Comparison of ENCODE assay signal across 29 cellular contexts in the genomic region with DNA sequence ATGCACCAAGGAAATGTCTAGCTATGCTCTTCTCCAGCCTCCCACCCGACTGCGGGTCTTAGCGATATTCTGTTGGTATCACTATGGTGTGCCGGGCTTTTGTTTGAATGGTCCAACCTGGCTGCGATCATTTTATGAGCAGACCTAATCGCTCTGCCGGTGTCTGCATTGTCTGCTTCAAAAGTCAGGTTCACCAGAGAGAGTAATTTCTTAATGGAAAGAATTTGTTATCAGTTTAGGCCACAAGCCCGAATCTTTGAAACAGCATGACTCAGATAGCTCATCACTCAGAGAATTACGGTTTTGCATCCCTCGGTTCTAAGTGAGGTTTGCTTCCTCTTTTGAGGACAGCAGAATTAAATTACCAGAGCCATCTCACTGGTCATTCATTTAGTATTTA.
A peak's percentile ranks its signal among the peaks of the same experiment; 100 is the strongest.
DNase-seq lines count a peak whose midpoint lies in the region; ATAC-seq and TF ChIP-seq lines count a peak whose summit lies in the region.
"Had no signal": no experiment of that assay in that cellular context is flagged by ENCODE, and none has a peak within 500 bp of the region (broad histone marks: within the 10 kb centered on the region; RNA-seq: fewer than 3 reads in every experiment).

No MANE protein-coding gene starts in this region.

- no peak for TF ChIP-seq POLR2A in NB4 (IDR thresholded peaks at IDR 0.05; ENCODE audit: extremely low read depth, insufficient read length)

- peak; percentile 73 to 90 for ATAC-seq in activated T-cell treated with anti-CD3 and anti-CD28 coated beads, Interleukin-2, amount 50 U/mL, for 4 hours
- peak; percentile 53 for ATAC-seq in stimulated activated memory B cell treated with anti-CD40 and anti-IgM and Interleukin-4, amounts not matched to agents 10 μg/mL and 1 μg/mL and 100 μg/mL, for 72 hours
- no peak for ATAC-seq in naive thymus-derived CD4-positive, alpha-beta T cell
- ATAC-seq in HG02759 (IDR thresholded peaks at IDR 0.05; ENCODE audit: unreplicated experiment) = no peak
- ATAC-seq: activated CD8-positive, alpha-beta memory T cell treated with anti-CD3 and anti-CD28 coated beads, Interleukin-2, amount 10 ng/mL, durations not matched to agents 7 days and 5 days; left ventricle myocardium superior; naive thymus-derived CD8-positive, alpha-beta T cell; T-helper 17 cell had no signal

- H3K27me3 Mint-ChIP-seq in activated naive CD4-positive, alpha-beta T cell treated with anti-CD3 and anti-CD28 coated beads for 36 hours (ENCODE audit: low read depth) = no peaks in the 10 kb centered on the region
- no peaks in the 10 kb centered on the region for H3K27me3 Mint-ChIP-seq in activated T-cell treated with anti-CD3 and anti-CD28 coated beads, Interleukin-2, amount 50 U/mL, for 4 hours (ENCODE audit: low read depth)
- H3K27me3 Mint-ChIP-seq in stimulated activated memory B cell treated with anti-CD40 and anti-IgM and Interleukin-4, amounts not matched to agents 10 μg/mL and 1 μg/mL and 100 μg/mL, for 72 hours = peaks cover 9% of the 10 kb centered on the region
- H3K27me3 Mint-ChIP-seq in naive thymus-derived CD4-positive, alpha-beta T cell = no peaks in the 10 kb centered on the region
- H3K27me3 Mint-ChIP-seq: activated CD8-positive, alpha-beta memory T cell treated with anti-CD3 and anti-CD28 coated beads, Interleukin-2, amount 10 ng/mL, durations not matched to agents 7 days and 5 days; T-helper 17 cell had no signal

- POLR2A ChIA-PET in naive thymus-derived CD4-positive, alpha-beta T cell (lab: Charles Lee) = no interaction called here

- H3K4me1 ChIP-seq in naive thymus-derived CD4-positive, alpha-beta T cell (ENCODE audit: control insufficient read depth in 2 of 2, insufficient read depth in 2 of 2, low read length in 2 of 2) = no peaks in the 10 kb centered on the region
- H3K4me1 ChIP-seq: tibial nerve had no signal

- H3K27me3 ChIP-seq in naive thymus-derived CD4-positive, alpha-beta T cell (ENCODE audit: control insufficient read depth in 2 of 2, insufficient read depth in 2 of 2, low read length in 2 of 2) = no peaks in the 10 kb centered on the region
- H3K27me3 ChIP-seq: ovary, tibial nerve had no signal

- no peak for TF ChIP-seq CTCF in NB4 (IDR thresholded peaks at IDR 0.05; ENCODE audit: low read depth, low read length)

- H3K4me3 ChIP-seq in NB4 (ENCODE audit: low read depth, low read length) = no peak overlapping the region
- H3K4me3 ChIP-seq in naive thymus-derived CD4-positive, alpha-beta T cell (ENCODE audit: low read length) = no peak overlapping the region
- H3K4me3 ChIP-seq: ovary, tibial nerve had no signal

- intact Hi-C loops in activated naive CD4-positive, alpha-beta T cell treated with anti-CD3 and anti-CD28 coated beads for 36 hours (cut with micrococcal nuclease) = loop anchor here (10.0 kb wide), 2 partner anchors 731 to 849 kb away; no protein-coding TSS in a partner anchor
- intact Hi-C loops in naive thymus-derived CD4-positive, alpha-beta T cell (cut with micrococcal nuclease) = no loop called here

- peaks cover 5% of the 10 kb centered on the region for H3K36me3 Mint-ChIP-seq in activated naive CD4-positive, alpha-beta T cell treated with anti-CD3 and anti-CD28 coated beads for 36 hours (ENCODE audit: low read depth)
- peaks cover 8% of the 10 kb centered on the region for H3K36me3 Mint-ChIP-seq in activated T-cell treated with anti-CD3 and anti-CD28 coated beads, Interleukin-2, amount 50 U/mL, for 4 hours (ENCODE audit: insufficient read depth)
- H3K36me3 Mint-ChIP-seq in stimulated activated memory B cell treated with anti-CD40 and anti-IgM and Interleukin-4, amounts not matched to agents 10 μg/mL and 1 μg/mL and 100 μg/mL, for 72 hours = no peaks in the 10 kb centered on the region
- peaks cover 3 to 36% (median 13%) of the 10 kb centered on the region in 5 donors for H3K36me3 Mint-ChIP-seq in naive thymus-derived CD4-positive, alpha-beta T cell
- H3K36me3 Mint-ChIP-seq: activated CD8-positive, alpha-beta memory T cell treated with anti-CD3 and anti-CD28 coated beads, Interleukin-2, amount 10 ng/mL, durations not matched to agents 7 days and 5 days; CD4-positive, CD25-positive, alpha-beta regulatory T cell; mesothelial cell of epicardium had no signal

- peaks cover 3% of the 10 kb centered on the region for H3K9me3 Mint-ChIP-seq in activated naive CD4-positive, alpha-beta T cell treated with anti-CD3 and anti-CD28 coated beads for 36 hours
- peaks cover 3% of the 10 kb centered on the region for H3K9me3 Mint-ChIP-seq in activated T-cell treated with anti-CD3 and anti-CD28 coated beads, Interleukin-2, amount 50 U/mL, for 4 hours
- peaks cover 6% of the 10 kb centered on the region for H3K9me3 Mint-ChIP-seq in stimulated activated memory B cell treated with anti-CD40 and anti-IgM and Interleukin-4, amounts not matched to agents 10 μg/mL and 1 μg/mL and 100 μg/mL, for 72 hours
- H3K9me3 Mint-ChIP-seq in naive thymus-derived CD4-positive, alpha-beta T cell = peaks cover 0 to 14% (median 0%) of the 10 kb centered on the region in 11 donors

- no peaks in the 10 kb centered on the region for H3K9me3 ChIP-seq in naive thymus-derived CD4-positive, alpha-beta T cell (ENCODE audit: control insufficient read depth in 2 of 3, low read length in 3 of 3)
- H3K9me3 ChIP-seq: ovary, tibial nerve had no signal

- H3K27ac Mint-ChIP-seq in activated naive CD4-positive, alpha-beta T cell treated with anti-CD3 and anti-CD28 coated beads for 36 hours = peak overlapping the region; percentile 50
- H3K27ac Mint-ChIP-seq in stimulated activated memory B cell treated with anti-CD40 and anti-IgM and Interleukin-4, amounts not matched to agents 10 μg/mL and 1 μg/mL and 100 μg/mL, for 72 hours = no peak overlapping the region
- H3K27ac Mint-ChIP-seq in naive thymus-derived CD4-positive, alpha-beta T cell = peak overlapping the region in 1 of 9 donors; percentile 27
- H3K27ac Mint-ChIP-seq: activated CD8-positive, alpha-beta memory T cell treated with anti-CD3 and anti-CD28 coated beads, Interleukin-2, amount 10 ng/mL, durations not matched to agents 7 days and 5 days; mesothelial cell of epicardium; T-helper 17 cell had no signal

- peak; percentile 26 for DNase-seq in activated naive CD4-positive, alpha-beta T cell treated with anti-CD3 and anti-CD28 coated beads for 36 hours
- DNase-seq in activated naive CD4-positive, alpha-beta T cell treated with Interleukin-2 at 50 U/mL for 16 hours = no peak
- DNase-seq in NB4 (ENCODE audit: low read depth) (peak; percentile 18), H4 (ENCODE audit: low spot score) (no peak)
- no peak for DNase-seq in activated T-cell treated with anti-CD3 and anti-CD28 coated beads, Interleukin-2, amount 50 U/mL, for 4 hours
- no peak for DNase-seq in naive thymus-derived CD4-positive, alpha-beta T cell
- DNase-seq: activated CD8-positive, alpha-beta memory T cell treated with anti-CD3 and anti-CD28 coated beads, Interleukin-2, amount 10 ng/mL, durations not matched to agents 7 days and 5 days; activated gamma-delta T cell treated with Interleukin-2 at 50 U/mL for 16 hours; CD4-positive, CD25-positive, alpha-beta regulatory T cell; central memory CD4-positive, alpha-beta T cell; dermis blood vessel endothelial cell; EL; HCEC 1CT; Kasumi-1; left ventricle myocardium superior; naive thymus-derived CD8-positive, alpha-beta T cell; NCI-H1105; NCI-H2029; NCI-H2227 treated with DMSO at 0.1 percent for 48 hours; NCI-H69; ovary; retina; small intestine; T-helper 17 cell had no signal

- H3K4me3 Mint-ChIP-seq in activated naive CD4-positive, alpha-beta T cell treated with anti-CD3 and anti-CD28 coated beads for 36 hours = no peak overlapping the region
- H3K4me3 Mint-ChIP-seq in activated T-cell treated with anti-CD3 and anti-CD28 coated beads, Interleukin-2, amount 50 U/mL, for 4 hours = no peak overlapping the region
- no peak overlapping the region for H3K4me3 Mint-ChIP-seq in stimulated activated memory B cell treated with anti-CD40 and anti-IgM and Interleukin-4, amounts not matched to agents 10 μg/mL and 1 μg/mL and 100 μg/mL, for 72 hours
- no peak overlapping the region for H3K4me3 Mint-ChIP-seq in naive thymus-derived CD4-positive, alpha-beta T cell
- H3K4me3 Mint-ChIP-seq: activated CD8-positive, alpha-beta memory T cell treated with anti-CD3 and anti-CD28 coated beads, Interleukin-2, amount 10 ng/mL, durations not matched to agents 7 days and 5 days; CD4-positive, CD25-positive, alpha-beta regulatory T cell; mesothelial cell of epicardium; naive thymus-derived CD8-positive, alpha-beta T cell; T-helper 17 cell had no signal

- H3K4me1 Mint-ChIP-seq in activated naive CD4-positive, alpha-beta T cell treated with anti-CD3 and anti-CD28 coated beads for 36 hours (ENCODE audit: low read depth) = peaks cover 24% of the 10 kb centered on the region
- H3K4me1 Mint-ChIP-seq in activated T-cell treated with anti-CD3 and anti-CD28 coated beads, Interleukin-2, amount 50 U/mL, for 4 hours (ENCODE audit: low read depth) = peaks cover 2% of the 10 kb centered on the region
- no peaks in the 10 kb centered on the region for H3K4me1 Mint-ChIP-seq in stimulated activated memory B cell treated with anti-CD40 and anti-IgM and Interleukin-4, amounts not matched to agents 10 μg/mL and 1 μg/mL and 100 μg/mL, for 72 hours
- peaks cover 0 to 32% (median 4%) of the 10 kb centered on the region in 7 donors for H3K4me1 Mint-ChIP-seq in naive thymus-derived CD4-positive, alpha-beta T cell
- H3K4me1 Mint-ChIP-seq: activated CD8-positive, alpha-beta memory T cell treated with anti-CD3 and anti-CD28 coated beads, Interleukin-2, amount 10 ng/mL, durations not matched to agents 7 days and 5 days had no signal

- H3K36me3 ChIP-seq in naive thymus-derived CD4-positive, alpha-beta T cell (ENCODE audit: control insufficient read depth in 2 of 3, insufficient read depth in 3 of 3, low read length in 3 of 3) = no peaks in the 10 kb centered on the region
- H3K36me3 ChIP-seq: ovary, tibial nerve had no signal

- H3K27ac ChIP-seq in naive thymus-derived CD4-positive, alpha-beta T cell (ENCODE audit: low read depth, low read length) = no peak overlapping the region
- H3K27ac ChIP-seq: ovary, RWPE1, tibial nerve had no signal

- CTCF ChIA-PET in activated naive CD4-positive, alpha-beta T cell treated with anti-CD3 and anti-CD28 coated beads for 36 hours (lab: Charles Lee) = no interaction called here
- CTCF ChIA-PET in naive thymus-derived CD4-positive, alpha-beta T cell (lab: Charles Lee) = no interaction called here

Comparison
In these comparisons a context has a peak if more than half of its experiments do, and no peak if none do; other contexts are left out.
1. DNase-seq: peak in activated naive CD4-positive, alpha-beta T cell treated with anti-CD3 and anti-CD28 coated beads for 36 hours (single experiment) and NB4 (single experiment); none in activated naive CD4-positive, alpha-beta T cell treated with Interleukin-2 at 50 U/mL for 16 hours (single experiment), activated T-cell treated with anti-CD3 and anti-CD28 coated beads, Interleukin-2, amount 50 U/mL, for 4 hours (single experiment), H4 (single experiment) and naive thymus-derived CD4-positive, alpha-beta T cell (0 of 9).
2. ATAC-seq: peak in activated T-cell treated with anti-CD3 and anti-CD28 coated beads, Interleukin-2, amount 50 U/mL, for 4 hours (2 of 2) and stimulated activated memory B cell treated with anti-CD40 and anti-IgM and Interleukin-4, amounts not matched to agents 10 μg/mL and 1 μg/mL and 100 μg/mL, for 72 hours (single experiment); none in naive thymus-derived CD4-positive, alpha-beta T cell (single experiment) and HG02759 (single experiment).